16 cellular contexts compared by ENCODE assay signal in genomic region chr3:115388166-115388565, GRCh38.
DNase-seq lines count a peak whose midpoint lies in the region; ATAC-seq and TF ChIP-seq lines count a peak whose summit lies in the region.
"Had no signal": no experiment of that assay in that cellular context is flagged by ENCODE, and none has a peak within 500 bp of the region (broad histone marks: within the 10 kb centered on the region; RNA-seq: fewer than 3 reads in every experiment).

No MANE protein-coding gene starts in this region.

- no peaks in the 10 kb centered on the region for H3K27me3 ChIP-seq in smooth muscle cell (ENCODE audit: low read depth)
- no peaks in the 10 kb centered on the region; the same call in 1 of the 2 replicates for H3K27me3 ChIP-seq in MG63

- no peaks in the 10 kb centered on the region for H4K20me1 ChIP-seq in smooth muscle cell (ENCODE audit: low read depth)

- WGBS in smooth muscle cell (ENCODE audit: low lambda C conversion rate), result 63% methylated on average over 1 of the region's 1 CpG

- in situ Hi-C loops in G401 (cut with HindIII; ENCODE audit: low sequenced_read_pairs), result no loop called here

- H3K79me2 ChIP-seq in smooth muscle cell (ENCODE audit: low read depth), result no peaks in the 10 kb centered on the region

- H3K4me1 ChIP-seq in smooth muscle cell (ENCODE audit: low read depth), result peaks cover 7% of the 10 kb centered on the region

- ATAC-seq in stimulated activated naive CD8-positive, alpha-beta T cell treated with anti-CD3 and anti-CD28 coated beads, Interleukin-15, Interleukin-2, amounts not matched to agents 100 U/mL and 50 U/mL, for 24 hours, result no peak
- ATAC-seq: effector memory CD8-positive, alpha-beta T cell; stimulated activated effector memory CD8-positive, alpha-beta T cell treated with anti-CD3 and anti-CD28 coated beads, Interleukin-12 subunit alpha, Interleukin-12 subunit beta, amount 100 ng/mL, for 72 hours had no signal

- peak overlapping the region; percentile 63 for H2AFZ ChIP-seq in smooth muscle cell (ENCODE audit: low read depth)

- DNase-seq in NCI-H82 treated with DMSO at 0.1 percent for 48 hours (lab: John Stamatoyannopoulos, UW; ENCODE audit: unreplicated experiment) (peak; percentile 40), fibroblast of mammary gland (ENCODE audit: low read depth) (peak; percentile 6), inferior parietal cortex (ENCODE audit: extremely low spot score) (peak; percentile 56), smooth muscle cell (lab: John Stamatoyannopoulos, UW; ENCODE audit: unreplicated experiment) (no peak), MG63 (no peak), G401 (ENCODE audit: low spot score) (no peak), ureter (ENCODE audit: low spot score) (no peak)
- no peak for DNase-seq in stimulated activated naive CD8-positive, alpha-beta T cell treated with anti-CD3 and anti-CD28 coated beads, Interleukin-15, Interleukin-2, amounts not matched to agents 100 U/mL and 50 U/mL, for 24 hours
- DNase-seq: DND-41; effector memory CD8-positive, alpha-beta T cell; H7; NCI-H1105 treated with DMSO at 0.1 percent for 48 hours; NCI-H2107; stimulated activated CD4-positive, alpha-beta T cell treated with anti-CD3 and anti-CD28 coated beads, Interleukin-15, amount 100 ng/mL, for 24 hours had no signal

- peak overlapping the region; percentile 73 for H3K27ac ChIP-seq in smooth muscle cell (ENCODE audit: low read depth)
- H3K27ac ChIP-seq: RWPE1 had no signal

- no peak overlapping the region for H3K9ac ChIP-seq in smooth muscle cell (ENCODE audit: low read depth)

- H3F3A ChIP-seq in smooth muscle cell (ENCODE audit: low read depth), result no peaks in the 10 kb centered on the region

- H3K36me3 ChIP-seq in smooth muscle cell (ENCODE audit: low read depth) (no peaks in the 10 kb centered on the region), MG63 (no peaks in the 10 kb centered on the region)

- H3K4me3 ChIP-seq in fibroblast of mammary gland (ENCODE audit: control insufficient read depth, low read depth, low read length) (no peak overlapping the region), smooth muscle cell (no peak overlapping the region), MG63 (no peak overlapping the region)

- peak overlapping the region; percentile 44 for H3K4me2 ChIP-seq in smooth muscle cell

- no peaks in the 10 kb centered on the region for H3K9me3 ChIP-seq in smooth muscle cell (replicated peaks; ENCODE audit: low read depth)
- H3K9me3 ChIP-seq in MG63, result no peaks in the 10 kb centered on the region

- TF ChIP-seq CTCF in fibroblast of mammary gland (conservative IDR thresholded peaks at IDR 0.05; ENCODE audit: control insufficient read depth, insufficient read depth, low read depth, low read length), result no peak
- TF ChIP-seq CTCF in smooth muscle cell (IDR thresholded peaks at IDR 0.05; ENCODE audit: borderline replicate concordance, insufficient read depth, poor library complexity, severe bottlenecking), result no peak

Comparison
In these comparisons a context has a peak if more than half of its experiments do, and no peak if none do; other contexts are left out.
1. DNase-seq: peak in NCI-H82 treated with DMSO at 0.1 percent for 48 hours (single experiment), fibroblast of mammary gland (single experiment) and inferior parietal cortex (single experiment); none in smooth muscle cell (single experiment), stimulated activated naive CD8-positive, alpha-beta T cell treated with anti-CD3 and anti-CD28 coated beads, Interleukin-15, Interleukin-2, amounts not matched to agents 100 U/mL and 50 U/mL, for 24 hours (single experiment), MG63 (single experiment), G401 (single experiment) and ureter (single experiment).